ENCODE assay signal across 8 cellular contexts in the genomic region with DNA sequence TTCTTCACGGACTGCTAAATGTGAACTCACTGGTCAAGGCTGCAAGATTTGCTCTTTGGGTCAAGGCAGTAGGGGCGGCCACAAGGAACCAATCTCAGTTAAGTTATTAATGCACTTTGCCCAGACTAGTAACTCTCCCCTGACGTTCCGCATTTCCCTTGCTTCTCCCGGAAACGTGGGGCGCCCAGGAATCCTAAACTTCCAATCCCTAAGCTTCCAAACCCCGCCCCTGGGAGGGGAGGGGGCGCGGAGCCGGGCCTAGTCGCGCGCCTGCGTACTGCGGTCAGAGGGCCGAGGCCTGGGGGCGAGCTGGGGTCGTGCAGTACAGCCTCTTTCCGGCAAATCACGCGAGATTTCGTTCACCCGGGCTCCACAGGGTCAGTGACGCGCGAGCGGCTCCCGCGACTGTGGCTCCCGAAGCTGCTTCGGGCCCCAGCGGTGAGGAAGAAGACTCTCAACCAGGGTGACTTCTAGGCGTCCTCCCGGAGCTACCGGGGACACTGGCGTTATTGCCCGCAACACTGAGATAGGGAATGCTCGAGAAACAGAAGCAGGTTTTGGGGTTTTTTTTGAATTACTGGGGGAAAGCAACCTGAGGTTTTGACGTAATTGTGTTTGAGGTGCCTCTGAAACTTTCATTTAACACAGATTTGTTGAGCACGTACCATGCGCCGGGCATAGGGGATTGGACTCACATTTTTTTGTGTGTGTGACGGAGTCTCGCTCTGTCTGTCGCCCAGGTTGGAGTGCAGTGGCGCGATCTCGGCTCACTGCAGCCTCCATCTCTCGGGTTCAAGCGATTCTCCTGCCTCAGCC. TPM values are rescaled to one million over a fixed set of nuclear protein-coding genes. Genes with fewer than 3 reads are reported as not detected.
DNase-seq lines count a peak whose midpoint lies in the region; ATAC-seq and TF ChIP-seq lines count a peak whose summit lies in the region.

A gene (plus strand): TSS at position 265 of the 816 bp plus-strand sequence. CDS start 7,032 bp downstream, outside the sequence.

- H3K4me3 Mint-ChIP-seq in activated T-cell treated with anti-CD3 and anti-CD28 coated beads, Interleukin-2, amount 50 U/mL, for 72 hours = peak within 1 kb of the TSS; percentile 99

- no peaks in the 10 kb centered on the region for H4K20me1 ChIP-seq in KMS-11 (ENCODE audit: insufficient read depth)

- H3K9me3 Mint-ChIP-seq in activated T-cell treated with anti-CD3 and anti-CD28 coated beads, Interleukin-2, amount 50 U/mL, for 72 hours = no peaks in the 10 kb centered on the region

- H3K9me3 ChIP-seq in Panc1 (ENCODE audit: control insufficient read depth, insufficient read depth, low read depth, low read length) = no peaks in the 10 kb centered on the region
- H3K9me3 ChIP-seq in esophagus muscularis mucosa = no peaks in the 10 kb centered on the region
- H3K9me3 ChIP-seq in muscle layer of duodenum (ENCODE audit: control insufficient read depth in 1 of 2, low read length in 2 of 2) = no peaks in the 10 kb centered on the region

- CTCF ChIA-PET in Panc1 (lab: Charles Lee) = no interaction called here

- peak; percentile 77 for TF ChIP-seq POLR2A in esophagus muscularis mucosa (IDR thresholded peaks at IDR 0.05; ENCODE audit: low read depth)

- POLR2A ChIA-PET in Panc1 (lab: Charles Lee) = interaction anchor here (1.1 to 1.2 kb wide), 2 partner anchors 20 to 92 kb away, joined by 3 to 4 read pairs; a partner anchor contains a TSS

- TF ChIP-seq EP300 in esophagus muscularis mucosa (IDR thresholded peaks at IDR 0.05) = no peak

- intact Hi-C loops in Panc1 (cut with micrococcal nuclease; ENCODE audit: unreplicated experiment) = no loop called here
- intact Hi-C loops in esophagus muscularis mucosa (cut with DNase I) = loop anchor here (5.0 kb wide), 1 partner anchor 36 kb away; a partner anchor contains a TSS

- in situ Hi-C loops in Panc1 (cut with HindIII; ENCODE audit: low pct_unique_long_range_greater_than_20kb, low sequenced_read_pairs) = no loop called here

- TF ChIP-seq CTCF in KMS-11 (conservative IDR thresholded peaks at IDR 0.05; ENCODE audit: low read depth, low read length) (no peak), Panc1 (IDR thresholded peaks at IDR 0.05) (no peak), esophagus muscularis mucosa (IDR thresholded peaks at IDR 0.05) (peak in 2 of 3 experiments; percentile 26 to 35)

- H3K36me3 Mint-ChIP-seq in activated T-cell treated with anti-CD3 and anti-CD28 coated beads, Interleukin-2, amount 50 U/mL, for 72 hours (ENCODE audit: insufficient read depth in 2 of 2) = peaks cover 0 to 4% of the 10 kb centered on the region in 2 donors

- ATAC-seq in GM21723 (IDR thresholded peaks at IDR 0.05; ENCODE audit: unreplicated experiment) = peak; percentile 84
- ATAC-seq in Panc1 = peak; percentile 94
- peak; percentile 98 to 99 for ATAC-seq in activated T-cell treated with anti-CD3 and anti-CD28 coated beads, Interleukin-2, amount 50 U/mL, for 72 hours (replicated peaks in 1 of 2)

- peaks cover 29% of the 10 kb centered on the region for H3K4me1 Mint-ChIP-seq in activated T-cell treated with anti-CD3 and anti-CD28 coated beads, Interleukin-2, amount 50 U/mL, for 72 hours (ENCODE audit: low read depth)

- TSS peak; percentile 92 for BruUV-seq in Panc1 (replicated peaks; lab: Mats Ljungman, UMichigan)

- no peak within 1 kb of the TSS for H3K4me3 ChIP-seq in KMS-11 (IDR thresholded peaks at IDR 0.05; ENCODE audit: insufficient read depth, low read depth, low read length)
- H3K4me3 ChIP-seq in Panc1 (ENCODE audit: low read depth in 2 of 2, low read length in 2 of 2) = peak within 1 kb of the TSS; percentile 67 to 73
- peak within 1 kb of the TSS; percentile 52 to 66 (median 64) for H3K4me3 ChIP-seq in esophagus muscularis mucosa
- H3K4me3 ChIP-seq in muscle layer of duodenum (ENCODE audit: low read depth in 1 of 2, low read length in 2 of 2) = peak within 1 kb of the TSS; percentile 63 to 73

- no peaks in the 10 kb centered on the region for H3K79me2 ChIP-seq in KMS-11 (ENCODE audit: insufficient read depth, low read depth)

- peaks cover 4% of the 10 kb centered on the region for H3K27me3 Mint-ChIP-seq in activated T-cell treated with anti-CD3 and anti-CD28 coated beads, Interleukin-2, amount 50 U/mL, for 72 hours (ENCODE audit: low read depth)

- H3K27me3 ChIP-seq in KMS-11 (ENCODE audit: insufficient read depth, low read depth) = no peaks in the 10 kb centered on the region
- H3K27me3 ChIP-seq in Panc1 (ENCODE audit: control insufficient read depth, insufficient read depth, low read length) = no peaks in the 10 kb centered on the region
- no peaks in the 10 kb centered on the region for H3K27me3 ChIP-seq in esophagus muscularis mucosa
- H3K27me3 ChIP-seq in muscle layer of duodenum (ENCODE audit: low read depth, low read length) = no peaks in the 10 kb centered on the region

- H3K4me1 ChIP-seq in KMS-11 (ENCODE audit: low read depth, poor library complexity, severe bottlenecking) (peaks cover 5% of the 10 kb centered on the region), Panc1 (ENCODE audit: control insufficient read depth, insufficient read depth, low read length) (peaks cover 11% of the 10 kb centered on the region), esophagus muscularis mucosa (peaks cover 16 to 21% (median 19%) of the 10 kb centered on the region in 4 donors), muscle layer of duodenum (ENCODE audit: control insufficient read depth in 1 of 2, insufficient read depth in 2 of 2, low read length in 2 of 2) (no peaks in the 10 kb centered on the region)

- H3K27ac ChIP-seq in KMS-11 = peak within 1 kb of the TSS; percentile 35; the same call in 1 of the 2 replicates
- peak within 1 kb of the TSS; percentile 97 for H3K27ac ChIP-seq in Panc1 (ENCODE audit: low read length)
- peak within 1 kb of the TSS; percentile 87 to 93 (median 90) for H3K27ac ChIP-seq in esophagus muscularis mucosa (replicated peaks in 1 of 4)
- H3K27ac ChIP-seq in muscle layer of duodenum (ENCODE audit: low read length) = peak within 1 kb of the TSS; percentile 97

- H3K4me2 ChIP-seq in KMS-11 = peak within 1 kb of the TSS; percentile 80

- peak within 1 kb of the TSS; percentile 93 for H2AFZ ChIP-seq in KMS-11 (ENCODE audit: low read depth)

- peak within 1 kb of the TSS; percentile 54 for H3K9ac ChIP-seq in KMS-11

- H3K27ac Mint-ChIP-seq in activated T-cell treated with anti-CD3 and anti-CD28 coated beads, Interleukin-2, amount 50 U/mL, for 72 hours = peak within 1 kb of the TSS; percentile 97

- peak; percentile 90 for DNase-seq in DMS153 (lab: John Stamatoyannopoulos, UW)
- peak; percentile 81 for DNase-seq in Panc1 (ENCODE audit: low read depth, low spot score)
- peak; percentile 90 to 95 for DNase-seq in activated T-cell treated with anti-CD3 and anti-CD28 coated beads, Interleukin-2, amount 50 U/mL, for 72 hours
- peak; percentile 99 for DNase-seq in esophagus muscularis mucosa (ENCODE audit: extremely low spot score)
- peak; percentile 66 for DNase-seq in stimulated activated CD8-positive, alpha-beta memory T cell treated with anti-CD3 and anti-CD28 coated beads, Interleukin-7, amount 100 ng/mL, for 24 hours (ENCODE audit: low read depth)

- WGBS in esophagus muscularis mucosa = 4% methylated on average over 31 of the region's 51 CpGs

- no peaks in the 10 kb centered on the region for H3K36me3 ChIP-seq in KMS-11 (ENCODE audit: insufficient read depth)
- H3K36me3 ChIP-seq in Panc1 (ENCODE audit: control insufficient read depth, insufficient read depth, low read length) = peaks cover 2% of the 10 kb centered on the region
- no peaks in the 10 kb centered on the region for H3K36me3 ChIP-seq in esophagus muscularis mucosa
- H3K36me3 ChIP-seq in muscle layer of duodenum (ENCODE audit: control insufficient read depth in 1 of 2, insufficient read depth in 2 of 2, low read length in 2 of 2) = no peaks in the 10 kb centered on the region

RNA-seq across cellular contexts. Expression of the gene that starts here (rescaled TPM):
- total RNA-seq in Panc1 (2021; ENCODE audit: unreplicated experiment) (17.1 TPM), esophagus muscularis mucosa (1 to 10 TPM; 2.5 to 7.1 (median 4.3) TPM)
- polyA plus RNA-seq in Panc1 (2012; ENCODE audit: insufficient read length) = 8.1 TPM
- total RNA-seq in activated T-cell treated with anti-CD3 and anti-CD28 coated beads, Interleukin-2, amount 50 U/mL, for 72 hours = 1 to 10 TPM; 4.3 to 6.4 TPM

Comparison
In these comparisons a context has a peak if more than half of its experiments do, and no peak if none do; other contexts are left out.
1. H3K27ac ChIP-seq: peak in every context shown above with its lines; median percentile 97 in Panc1; 97 in muscle layer of duodenum; 90 in esophagus muscularis mucosa; 35 in KMS-11.
2. CTCF ChIP-seq: peak in esophagus muscularis mucosa (2 of 3); none in KMS-11 (single experiment) and Panc1 (single experiment).
3. Peak in every context shown above with its lines, with median percentiles within 50 percentile points of each other: DNase-seq and ATAC-seq.